8 cellular contexts compared by ENCODE assay signal in the genomic region with DNA sequence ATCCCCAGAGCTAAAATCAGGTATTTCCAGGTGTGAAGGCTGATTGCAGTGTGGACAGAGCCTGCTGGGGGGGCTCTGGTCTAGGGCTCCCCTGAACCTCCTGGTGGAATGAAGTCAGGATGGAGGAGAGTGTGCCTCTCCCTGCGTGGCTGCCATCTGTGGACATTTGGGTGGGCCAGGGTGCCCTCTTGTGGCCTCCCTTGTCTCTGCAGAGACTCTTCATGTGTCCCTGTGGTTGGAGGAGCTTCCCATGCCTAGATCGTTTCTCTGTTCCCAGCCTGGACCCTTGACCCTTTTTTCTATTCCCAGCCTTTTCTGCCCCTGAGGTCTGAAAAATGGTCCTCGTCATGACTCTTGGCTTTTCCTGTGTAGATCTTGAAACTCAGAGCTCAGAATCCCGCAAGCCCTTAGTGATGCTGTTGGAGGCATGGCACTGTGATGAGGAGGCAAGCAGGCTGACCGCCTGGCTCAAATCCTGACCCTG. TPM values are rescaled to one million over a fixed set of nuclear protein-coding genes. Genes with fewer than 3 reads are reported as not detected.
A peak's percentile ranks its signal among the peaks of the same experiment; 100 is the strongest.
DNase-seq lines count a peak whose midpoint lies in the region; ATAC-seq and TF ChIP-seq lines count a peak whose summit lies in the region.

No MANE protein-coding gene starts in this region.

- H2AFZ ChIP-seq in HCT116 (ENCODE audit: low read depth, low read length, poor library complexity, severe bottlenecking), result no peak overlapping the region
- no peak overlapping the region for H2AFZ ChIP-seq in PC-3 (ENCODE audit: low read length)

- H3K9me3 ChIP-seq in HCT116 (ENCODE audit: control insufficient read depth in 1 of 2, insufficient read depth in 1 of 2, low read depth in 1 of 2, low read length in 2 of 2) (no peaks in the 10 kb centered on the region), PC-3 (ENCODE audit: low read length) (no peaks in the 10 kb centered on the region), ovary (no peaks in the 10 kb centered on the region)

- ATAC-seq in HCT116 (peak; percentile 98), PC-3 (peak; percentile 93), HG02571 (IDR thresholded peaks at IDR 0.05; ENCODE audit: unreplicated experiment) (no peak), HG02588 (IDR thresholded peaks at IDR 0.05; ENCODE audit: unreplicated experiment) (no peak)

- no peaks in the 10 kb centered on the region for H3K36me3 ChIP-seq in HCT116 (ENCODE audit: control insufficient read depth in 1 of 2, insufficient read depth in 2 of 2, low read length in 2 of 2)
- H3K36me3 ChIP-seq in PC-3 (ENCODE audit: low read depth, low read length), result no peaks in the 10 kb centered on the region
- H3K36me3 ChIP-seq in ovary, result no peaks in the 10 kb centered on the region

- H3K27me3 ChIP-seq in HCT116 (ENCODE audit: insufficient read depth, low read length) (no peaks in the 10 kb centered on the region), PC-3 (ENCODE audit: low read length) (no peaks in the 10 kb centered on the region), ovary (no peaks in the 10 kb centered on the region)

- H3K79me2 ChIP-seq in HCT116 (ENCODE audit: insufficient read depth, low read length), result no peaks in the 10 kb centered on the region
- H3K79me2 ChIP-seq in PC-3 (ENCODE audit: low read length), result no peaks in the 10 kb centered on the region

- RAD21 ChIA-PET in HCT116 (lab: Charles Lee; ENCODE audit: low non-redundant PET in 1 of 2, low total read pairs in 2 of 2, uncharacterized antibody in 2 of 2, unreplicated experiment in 2 of 2), result interaction anchor here in 1 of 2 experiments (1.4 kb wide), 1 partner anchor 153 kb away, joined by 3 read pairs; no protein-coding TSS in a partner anchor

- H3K27ac ChIP-seq in HCT116 (ENCODE audit: low read depth, low read length) (no peak overlapping the region), PC-3 (ENCODE audit: low read length) (no peak overlapping the region), ovary (no peak overlapping the region)

- peak; percentile 68 for TF ChIP-seq RAD21 in HCT116 (IDR thresholded peaks at IDR 0.05; ENCODE audit: low read depth)

- TF ChIP-seq CTCF in HCT116 (IDR thresholded peaks at IDR 0.05 in 2 of 3, conservative IDR thresholded peaks at IDR 0.05 in 1 of 3; ENCODE audit: borderline replicate concordance in 1 of 3, insufficient read depth in 1 of 3, low read depth in 2 of 3, low read length in 2 of 3) (peak; percentile 59 to 92 (median 78)), PC-3 (conservative IDR thresholded peaks at IDR 0.05; ENCODE audit: low read depth, low read length) (peak; percentile 86), foreskin fibroblast (IDR thresholded peaks at IDR 0.05; ENCODE audit: low read depth, low read length) (peak; percentile 84), ovary (IDR thresholded peaks at IDR 0.05) (no peak)

- no TSS peak for BruUV-seq in HCT116 (replicated peaks; lab: Mats Ljungman, UMichigan)
- no TSS peak for BruUV-seq in PC-3 (replicated peaks; lab: Mats Ljungman, UMichigan)

- no peaks in the 10 kb centered on the region for H3K9me2 ChIP-seq in HCT116 (ENCODE audit: insufficient read depth)
- H3K9me2 ChIP-seq in PC-3 (replicated peaks; ENCODE audit: low read length), result no peaks in the 10 kb centered on the region

- no peaks in the 10 kb centered on the region for H4K20me1 ChIP-seq in HCT116 (ENCODE audit: insufficient read depth)
- no peaks in the 10 kb centered on the region for H4K20me1 ChIP-seq in PC-3 (ENCODE audit: low read length)

- H3K4me3 ChIP-seq in HCT116 (replicated peaks in 1 of 2; ENCODE audit: low read depth in 1 of 2, low read length in 2 of 2) (no peak overlapping the region), PC-3 (ENCODE audit: low read length) (no peak overlapping the region), foreskin fibroblast (ENCODE audit: low read depth in 1 of 2, low read length in 2 of 2) (no peak overlapping the region), ovary (no peak overlapping the region)

- CTCF ChIA-PET in HCT116 (lab: Charles Lee), result interaction anchor here (0.6 to 1.5 kb wide), 15 partner anchors 9 to 643 kb away, joined by 3 to 9 read pairs (median 4); a partner anchor contains a TSS
- CTCF ChIA-PET in PC-3 (lab: Charles Lee), result interaction anchor here (0.8 to 1.0 kb wide), 2 partner anchors 21 to 151 kb away, joined by 3 to 5 read pairs; no protein-coding TSS in a partner anchor

- H3F3A ChIP-seq in PC-3 (ENCODE audit: low read length, unreplicated experiment), result no peaks in the 10 kb centered on the region

- H3K9ac ChIP-seq in HCT116 (ENCODE audit: low read length) (no peak overlapping the region), PC-3 (ENCODE audit: low read length) (no peak overlapping the region)

- no peak for TF ChIP-seq EP300 in ovary (IDR thresholded peaks at IDR 0.05)

- POLR2A ChIA-PET in HCT116 (lab: Charles Lee), result no interaction called here
- POLR2A ChIA-PET in PC-3 (lab: Charles Lee; ENCODE audit: unreplicated experiment), result no interaction called here

- H3K4me2 ChIP-seq in HCT116 (ENCODE audit: low read length) (no peak overlapping the region), PC-3 (ENCODE audit: low read length) (no peak overlapping the region)

- no peaks in the 10 kb centered on the region for H3K4me1 ChIP-seq in HCT116 (ENCODE audit: control insufficient read depth in 1 of 2, insufficient read depth in 2 of 2, low read length in 2 of 2)
- H3K4me1 ChIP-seq in PC-3 (ENCODE audit: insufficient read depth, low read length), result no peaks in the 10 kb centered on the region
- no peaks in the 10 kb centered on the region for H3K4me1 ChIP-seq in ovary (ENCODE audit: insufficient read depth)

- intact Hi-C loops in HCT116 (cut with micrococcal nuclease) (loop anchor here (1.0 to 10.0 kb wide), 2 partner anchors 134 to 292 kb away; no protein-coding TSS in a partner anchor), PC-3 (cut with micrococcal nuclease) (no loop called here), ovary (cut with DNase I) (loop anchor here in 1 of 4 donors (5.0 kb wide), 1 partner anchor 291 kb away; no protein-coding TSS in a partner anchor)

- TF ChIP-seq POLR2A in HCT116 (IDR thresholded peaks at IDR 0.05; ENCODE audit: borderline replicate concordance, extremely low read depth, insufficient read depth, insufficient read length), result no peak
- TF ChIP-seq POLR2A in ovary (IDR thresholded peaks at IDR 0.05), result no peak

- peak; percentile 59 for DNase-seq in CD1c-positive myeloid dendritic cell (ENCODE audit: extremely low spot score)
- peak; percentile 26 for DNase-seq in HCT116 (ENCODE audit: low read depth, low spot score)
- peak; percentile 64 for DNase-seq in PC-3
- DNase-seq in activated T-helper 1 cell treated with anti-CD3 and anti-CD28 coated beads, Interleukin-2, amount 50 U/mL, for 16 hours (ENCODE audit: low read depth in 1 of 2, low spot score in 1 of 2), result peak; percentile 28 to 29
- peak; percentile 21 to 70 for DNase-seq in foreskin fibroblast
- DNase-seq in ovary, result peak in 3 of 5 donors; percentile 26 to 51 (median 29)

- WGBS in ovary, 3 donors, result 27 to 34% (median 31%) methylated on average over 5 of the region's 5 CpGs

TF ChIP-seq in HCT116, 20 proteins besides CTCF, POLR2A, EP300 and RAD21 (continues in another document):
- no peak for TF ChIP-seq EZH2 (IDR thresholded peaks at IDR 0.05)
- TF ChIP-seq, protein P1, sequence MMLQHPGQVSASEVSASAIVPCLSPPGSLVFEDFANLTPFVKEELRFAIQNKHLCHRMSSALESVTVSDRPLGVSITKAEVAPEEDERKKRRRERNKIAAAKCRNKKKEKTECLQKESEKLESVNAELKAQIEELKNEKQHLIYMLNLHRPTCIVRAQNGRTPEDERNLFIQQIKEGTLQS (IDR thresholded peaks at IDR 0.05), result no peak
- TF ChIP-seq, protein P2, sequence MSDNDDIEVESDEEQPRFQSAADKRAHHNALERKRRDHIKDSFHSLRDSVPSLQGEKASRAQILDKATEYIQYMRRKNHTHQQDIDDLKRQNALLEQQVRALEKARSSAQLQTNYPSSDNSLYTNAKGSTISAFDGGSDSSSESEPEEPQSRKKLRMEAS (IDR thresholded peaks at IDR 0.05), result no peak
- no peak for TF ChIP-seq ZFX (IDR thresholded peaks at IDR 0.05)
- no peak for TF ChIP-seq JUND (IDR thresholded peaks at IDR 0.05)
- no peak for TF ChIP-seq YY1 (IDR thresholded peaks at IDR 0.05; ENCODE audit: extremely low read depth, insufficient replicate concordance, low read depth, low read length)
- no peak for TF ChIP-seq CBX3 (IDR thresholded peaks at IDR 0.05; ENCODE audit: low read depth)
- no peak for TF ChIP-seq SRF (IDR thresholded peaks at IDR 0.05; ENCODE audit: low read depth)
- TF ChIP-seq, protein P3, sequence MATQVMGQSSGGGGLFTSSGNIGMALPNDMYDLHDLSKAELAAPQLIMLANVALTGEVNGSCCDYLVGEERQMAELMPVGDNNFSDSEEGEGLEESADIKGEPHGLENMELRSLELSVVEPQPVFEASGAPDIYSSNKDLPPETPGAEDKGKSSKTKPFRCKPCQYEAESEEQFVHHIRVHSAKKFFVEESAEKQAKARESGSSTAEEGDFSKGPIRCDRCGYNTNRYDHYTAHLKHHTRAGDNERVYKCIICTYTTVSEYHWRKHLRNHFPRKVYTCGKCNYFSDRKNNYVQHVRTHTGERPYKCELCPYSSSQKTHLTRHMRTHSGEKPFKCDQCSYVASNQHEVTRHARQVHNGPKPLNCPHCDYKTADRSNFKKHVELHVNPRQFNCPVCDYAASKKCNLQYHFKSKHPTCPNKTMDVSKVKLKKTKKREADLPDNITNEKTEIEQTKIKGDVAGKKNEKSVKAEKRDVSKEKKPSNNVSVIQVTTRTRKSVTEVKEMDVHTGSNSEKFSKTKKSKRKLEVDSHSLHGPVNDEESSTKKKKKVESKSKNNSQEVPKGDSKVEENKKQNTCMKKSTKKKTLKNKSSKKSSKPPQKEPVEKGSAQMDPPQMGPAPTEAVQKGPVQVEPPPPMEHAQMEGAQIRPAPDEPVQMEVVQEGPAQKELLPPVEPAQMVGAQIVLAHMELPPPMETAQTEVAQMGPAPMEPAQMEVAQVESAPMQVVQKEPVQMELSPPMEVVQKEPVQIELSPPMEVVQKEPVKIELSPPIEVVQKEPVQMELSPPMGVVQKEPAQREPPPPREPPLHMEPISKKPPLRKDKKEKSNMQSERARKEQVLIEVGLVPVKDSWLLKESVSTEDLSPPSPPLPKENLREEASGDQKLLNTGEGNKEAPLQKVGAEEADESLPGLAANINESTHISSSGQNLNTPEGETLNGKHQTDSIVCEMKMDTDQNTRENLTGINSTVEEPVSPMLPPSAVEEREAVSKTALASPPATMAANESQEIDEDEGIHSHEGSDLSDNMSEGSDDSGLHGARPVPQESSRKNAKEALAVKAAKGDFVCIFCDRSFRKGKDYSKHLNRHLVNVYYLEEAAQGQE (IDR thresholded peaks at IDR 0.05; ENCODE audit: low read depth), result no peak
- TF ChIP-seq EGR1 (IDR thresholded peaks at IDR 0.05; ENCODE audit: low read depth), result no peak
- TF ChIP-seq CEBPB (IDR thresholded peaks at IDR 0.05; ENCODE audit: low read depth), result no peak
- TF ChIP-seq FOSL1 (IDR thresholded peaks at IDR 0.05; ENCODE audit: low read depth), result no peak
- TF ChIP-seq POLR2AphosphoS5 (IDR thresholded peaks at IDR 0.05; ENCODE audit: low read depth, low read length), result no peak

RNA-seq across cellular contexts. Expression of a gene that starts 9.9 kb away (rescaled TPM):
- 153 TPM for total RNA-seq in HCT116 (2021; ENCODE audit: unreplicated experiment)
- polyA plus RNA-seq in HCT116 (2012), result 133 and 144 TPM in 2 replicates
- total RNA-seq in PC-3 (2014; rRNA removed), result 60.8 and 82.1 TPM in 2 replicates
- 100 to 1,000 TPM in 6 of 7 donors, 10 to 100 TPM in 1; 33.4 to 163 (median 127) TPM for total RNA-seq in ovary
- 100 to 1,000 TPM in 1 of 2 donors, 10 to 100 TPM in 1; 81.5 to 140 TPM for polyA plus RNA-seq in ovary

Comparison
In these comparisons a context has a peak if more than half of its experiments do, and no peak if none do; other contexts are left out.
1. ATAC-seq: peak in HCT116 (single experiment) and PC-3 (single experiment); none in HG02571 (single experiment) and HG02588 (single experiment).
2. CTCF ChIP-seq: peak in HCT116 (3 of 3), PC-3 (single experiment) and foreskin fibroblast (single experiment); none in ovary (0 of 3).
3. Peak in every context shown above with its lines, with median percentiles within 50 percentile points of each other: DNase-seq.